ENCODE assay signal across 8 cellular contexts in genomic region chr14:55052259-55052930, GRCh38. TPM values are rescaled to one million over a fixed set of nuclear protein-coding genes. Genes with fewer than 3 reads are reported as not detected.
DNase-seq lines count a peak whose midpoint lies in the region; ATAC-seq and TF ChIP-seq lines count a peak whose summit lies in the region.

No MANE protein-coding gene starts in this region.

- H3K9ac ChIP-seq in HUES6 (ENCODE audit: low read length): peak overlapping the region; percentile 100

- ATAC-seq in GM18517 (IDR thresholded peaks at IDR 0.05; ENCODE audit: unreplicated experiment) (peak; percentile 12), lower lobe of right lung (no peak), upper lobe of right lung (no peak)

- in situ Hi-C loops in brain microvascular endothelial cell (cut with HindIII; ENCODE audit: low pct_ligation_motif_present, low sequenced_read_pairs): no loop called here

- intact Hi-C loops in lower lobe of right lung (cut with DNase I) (no loop called here), upper lobe of right lung (cut with DNase I) (no loop called here)

- H3K27ac ChIP-seq in HUES6 (ENCODE audit: low read depth, low read length) (peak overlapping the region; percentile 99), brain microvascular endothelial cell (peak overlapping the region; percentile 100), lower lobe of right lung (peak overlapping the region; percentile 100), upper lobe of right lung (peak overlapping the region; percentile 99)

- H3K9me3 ChIP-seq in HUES6 (ENCODE audit: control insufficient read depth, insufficient read depth, low read depth, low read length): no peaks in the 10 kb centered on the region
- no peaks in the 10 kb centered on the region for H3K9me3 ChIP-seq in lower lobe of right lung
- no peaks in the 10 kb centered on the region for H3K9me3 ChIP-seq in upper lobe of right lung

- TF ChIP-seq CTCF in AG10803 (conservative IDR thresholded peaks at IDR 0.05; ENCODE audit: low read length) (no peak), brain microvascular endothelial cell (IDR thresholded peaks at IDR 0.05; ENCODE audit: low read depth, low read length, missing control alignments) (no peak), lower lobe of right lung (IDR thresholded peaks at IDR 0.05) (no peak), upper lobe of right lung (IDR thresholded peaks at IDR 0.05) (no peak)

- H3K4me3 ChIP-seq in AG10803 (ENCODE audit: low read length) (peak overlapping the region; percentile 96), HUES6 (ENCODE audit: low read depth, low read length) (peak overlapping the region; percentile 98), brain microvascular endothelial cell (ENCODE audit: low read depth, low read length) (peak overlapping the region; percentile 98), lower lobe of right lung (peak overlapping the region; percentile 79), upper lobe of right lung (peak overlapping the region; percentile 80)

- H3K36me3 ChIP-seq in HUES6 (ENCODE audit: control insufficient read depth, insufficient read depth, low read length): peaks cover 37% of the 10 kb centered on the region
- peaks cover 8% of the 10 kb centered on the region for H3K36me3 ChIP-seq in brain microvascular endothelial cell (replicated peaks)
- H3K36me3 ChIP-seq in lower lobe of right lung: peaks cover 5% of the 10 kb centered on the region
- H3K36me3 ChIP-seq in upper lobe of right lung: no peaks in the 10 kb centered on the region

- H3K27me3 ChIP-seq in HUES6 (ENCODE audit: control insufficient read depth, insufficient read depth, low read length) (no peaks in the 10 kb centered on the region), brain microvascular endothelial cell (replicated peaks) (no peaks in the 10 kb centered on the region), lower lobe of right lung (ENCODE audit: low read depth) (no peaks in the 10 kb centered on the region), upper lobe of right lung (no peaks in the 10 kb centered on the region)

- H3K4me1 ChIP-seq in HUES6 (ENCODE audit: control insufficient read depth, insufficient read depth, low read length) (peaks cover 20% of the 10 kb centered on the region), lower lobe of right lung (peaks cover 39% of the 10 kb centered on the region), upper lobe of right lung (peaks cover 23% of the 10 kb centered on the region)

- DNase-seq in AG10803 (ENCODE audit: low read depth) (peak; percentile 37), brain microvascular endothelial cell (no peak), lower lobe of right lung (no peak), upper lobe of right lung (no peak), D341Med (ENCODE audit: low spot score) (no peak), NCI-H1048 (lab: John Stamatoyannopoulos, UW) (no peak)

RNA-seq across cellular contexts. Expression of gene MAPK1IP1L, which starts 0.9 kb away (rescaled TPM):
- 72.4 TPM for total RNA-seq in lower lobe of right lung
- 72.5 TPM for total RNA-seq in upper lobe of right lung

RNA-seq across cellular contexts. Expression of gene SOCS4, which starts 25.4 kb away (rescaled TPM):
- 17.9 TPM for total RNA-seq in lower lobe of right lung
- 23.8 TPM for total RNA-seq in upper lobe of right lung

RNA-seq across cellular contexts. Expression of gene WDHD1, which starts 25.5 kb away (rescaled TPM):
- total RNA-seq in lower lobe of right lung: 3.5 TPM
- total RNA-seq in upper lobe of right lung: 3.5 TPM
